In genomic region chr11:104658177-104658576, GRCh38 we compare ENCODE assay signal across 10 cellular contexts.
"Had no signal": no experiment of that assay in that cellular context is flagged by ENCODE, and none has a peak within 500 bp of the region (broad histone marks: within the 10 kb centered on the region; RNA-seq: fewer than 3 reads in every experiment).

No MANE protein-coding gene starts in this region.

- H3K27ac Mint-ChIP-seq: H9, HFFc6 had no signal

- H3K4me3 Mint-ChIP-seq: H9, HFFc6 had no signal

- H3K27ac ChIP-seq: GM23248 had no signal

- ATAC-seq: HCT116 had no signal

- H3K36me3 ChIP-seq: HAP-1 had no signal

- H3K9me3 Mint-ChIP-seq: HFFc6 had no signal

- FAIRE-seq: H1, H54 had no signal

- H2AFZ ChIP-seq: GM23248 had no signal

- DNase-seq: GM23248, GOT3, H7, H9, HCEC 1CT, HFFc6 had no signal

- H3K4me3 ChIP-seq: GM23248, HAP-1 had no signal

- H3K4me1 ChIP-seq: HAP-1 had no signal
